Comparison of ENCODE assay signal across 6 cellular contexts in genomic region chr3:184320099-184320445, GRCh38. TPM values are rescaled to one million over a fixed set of nuclear protein-coding genes. Genes with fewer than 3 reads are reported as not detected.
DNase-seq lines count a peak whose midpoint lies in the region; TF ChIP-seq lines count a peak whose summit lies in the region.

No MANE protein-coding gene starts in this region.

- no peak overlapping the region for H3K4me3 ChIP-seq in kidney epithelial cell (ENCODE audit: low read depth, low read length)

- H3K9me3 Mint-ChIP-seq in type B pancreatic cell, result no peaks in the 10 kb centered on the region

- peak overlapping the region; percentile 94 for H3K27ac Mint-ChIP-seq in type B pancreatic cell

- H3K36me3 Mint-ChIP-seq in type B pancreatic cell, result peaks cover 47% of the 10 kb centered on the region

- TF ChIP-seq CTCF in kidney epithelial cell (IDR thresholded peaks at IDR 0.05; ENCODE audit: insufficient read depth, low read length, poor library complexity, severe bottlenecking) (no peak), type B pancreatic cell (conservative IDR thresholded peaks at IDR 0.05) (no peak)

- no peaks in the 10 kb centered on the region for H3K27me3 Mint-ChIP-seq in type B pancreatic cell

- peaks cover 18% of the 10 kb centered on the region for H3K36me3 ChIP-seq in kidney epithelial cell (ENCODE audit: control insufficient read depth, insufficient read depth, low read length)

- no peak overlapping the region for H3K4me3 Mint-ChIP-seq in type B pancreatic cell

- peaks cover 27% of the 10 kb centered on the region for H3K4me1 Mint-ChIP-seq in type B pancreatic cell (ENCODE audit: unreplicated experiment)

- DNase-seq in stimulated activated naive CD4-positive, alpha-beta T cell treated with Interleukin-2 at 50 U/mL for 16 hours (lab: John Stamatoyannopoulos, UW), result peak; percentile 43
- DNase-seq in stimulated activated naive CD4-positive, alpha-beta T cell (lab: John Stamatoyannopoulos, UW), result no peak
- DNase-seq in activated effector memory CD4-positive, alpha-beta T cell treated with anti-CD3 and anti-CD28 coated beads, Interleukin-2, amount 50 U/mL, for 16 hours, result peak; percentile 80
- peak; percentile 70 for DNase-seq in kidney epithelial cell (ENCODE audit: low read depth)
- no peak for DNase-seq in type B pancreatic cell (ENCODE audit: extremely low spot score, unreplicated experiment)
- DNase-seq in activated CD8-positive, alpha-beta memory T cell treated with anti-CD3 and anti-CD28 coated beads for 24 hours, result no peak

- no peaks in the 10 kb centered on the region for H3K27me3 ChIP-seq in kidney epithelial cell (ENCODE audit: control insufficient read depth, insufficient read depth, low read length)

RNA-seq across cellular contexts. Expression of gene EIF4G1, which starts 5.7 kb away (rescaled TPM):
- total RNA-seq in kidney epithelial cell, result 381 and 386 TPM in 2 replicates
- total RNA-seq in type B pancreatic cell (ENCODE audit: low replicate concordance), result 371 and 432 TPM in 2 replicates

RNA-seq across cellular contexts. Expression of gene FAM131A, which starts 17.3 kb away (rescaled TPM):
- total RNA-seq in kidney epithelial cell, result 14.0 and 14.7 TPM in 2 replicates
- 13.2 and 18.3 TPM in 2 replicates for total RNA-seq in type B pancreatic cell (ENCODE audit: low replicate concordance)

RNA-seq across cellular contexts. Expression of gene PSMD2, which starts 21.0 kb away (rescaled TPM):
- total RNA-seq in kidney epithelial cell (903 and 972 TPM in 2 replicates), type B pancreatic cell (ENCODE audit: low replicate concordance) (226 and 255 TPM in 2 replicates)

RNA-seq across cellular contexts. Expression of gene CLCN2, which starts 41.3 kb away (rescaled TPM):
- total RNA-seq in kidney epithelial cell (2.6 and 4.0 TPM in 2 replicates), type B pancreatic cell (ENCODE audit: low replicate concordance) (10.8 and 24.9 TPM in 2 replicates)

RNA-seq across cellular contexts. Expression of gene POLR2H, which starts 41.4 kb away (rescaled TPM):
- total RNA-seq in kidney epithelial cell (73.3 and 79.8 TPM in 2 replicates), type B pancreatic cell (ENCODE audit: low replicate concordance) (87.8 and 90.5 TPM in 2 replicates)

Comparison
In these comparisons a context has a peak if more than half of its experiments do, and no peak if none do; other contexts are left out.
1. DNase-seq: peak in stimulated activated naive CD4-positive, alpha-beta T cell treated with Interleukin-2 at 50 U/mL for 16 hours (single experiment), activated effector memory CD4-positive, alpha-beta T cell treated with anti-CD3 and anti-CD28 coated beads, Interleukin-2, amount 50 U/mL, for 16 hours (single experiment) and kidney epithelial cell (single experiment); none in stimulated activated naive CD4-positive, alpha-beta T cell (0 of 6), type B pancreatic cell (single experiment) and activated CD8-positive, alpha-beta memory T cell treated with anti-CD3 and anti-CD28 coated beads for 24 hours (single experiment).